Comparison of ENCODE assay signal across 16 cellular contexts in the genomic region with DNA sequence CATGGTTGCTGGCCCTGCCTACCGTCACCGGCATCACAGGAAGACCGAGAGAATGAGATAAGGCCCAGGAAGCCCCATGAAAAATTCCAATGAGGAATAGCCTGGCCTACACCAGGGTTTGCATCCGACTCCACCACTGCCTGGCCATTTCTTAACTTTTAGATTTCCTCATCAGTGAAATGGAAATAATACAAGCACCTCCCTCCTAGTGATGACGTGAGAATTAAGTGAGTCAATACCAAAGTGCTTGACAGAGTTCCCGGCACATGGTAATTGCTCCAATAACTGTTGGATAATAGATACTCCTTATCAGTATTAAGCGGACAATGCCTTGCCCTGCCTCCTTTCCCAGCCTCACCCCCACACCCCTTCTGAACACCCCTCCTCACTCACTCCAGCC.
DNase-seq lines count a peak whose midpoint lies in the region; ATAC-seq, FAIRE-seq and TF ChIP-seq lines count a peak whose summit lies in the region.
"Had no signal": no experiment of that assay in that cellular context is flagged by ENCODE, and none has a peak within 500 bp of the region (broad histone marks: within the 10 kb centered on the region; RNA-seq: fewer than 3 reads in every experiment).

No MANE protein-coding gene starts in this region.

- H3K4me2 ChIP-seq in H1 (ENCODE audit: insufficient read depth in 1 of 2, low read depth in 2 of 2, low read length in 2 of 2) = no peak overlapping the region
- H3K4me2 ChIP-seq: A549 had no signal

- no peak overlapping the region for H4K8ac ChIP-seq in H1 (ENCODE audit: extremely low read depth, insufficient read depth, low read length)

- H3K4me3 Mint-ChIP-seq in stimulated activated effector memory CD8-positive, alpha-beta T cell treated with anti-CD3 and anti-CD28 coated beads, Interleukin-12 subunit alpha, Interleukin-12 subunit beta, amount 100 ng/mL, for 72 hours = no peak overlapping the region
- H3K4me3 Mint-ChIP-seq: CD4-positive, alpha-beta memory T cell; H9 had no signal

- 88% methylated on average over 7 of the region's 7 CpGs; no CpG with 5 or more reads in 1 of the 2 experiments for WGBS in H1 (ENCODE audit: extremely low coverage in 1 of 2, insufficient coverage in 1 of 2, insufficient read length in 1 of 2, insufficient replicate concordance in 2 of 2, low coverage in 1 of 2, low lambda C conversion rate in 2 of 2, missing lambda C conversion rate in 1 of 2), 2 experiments

- H3K36me3 ChIP-seq in Peyer's patch (no peaks in the 10 kb centered on the region), H1 (ENCODE audit: control insufficient read depth in 2 of 4, insufficient read depth in 4 of 4, low read length in 3 of 4) (no peaks in the 10 kb centered on the region), kidney (ENCODE audit: control insufficient read depth in 1 of 2, insufficient read depth in 2 of 2, low read length in 2 of 2) (no peaks in the 10 kb centered on the region)
- H3K36me3 ChIP-seq: BE2C had no signal

- no peak overlapping the region for H3K4me3 ChIP-seq in Peyer's patch
- no peak overlapping the region for H3K4me3 ChIP-seq in H1 (ENCODE audit: extremely low read depth in 1 of 4, insufficient read depth in 2 of 4, low read depth in 3 of 4, low read length in 4 of 4)
- H3K4me3 ChIP-seq in kidney (ENCODE audit: low read length in 2 of 2) = no peak overlapping the region
- H3K4me3 ChIP-seq: A549 had no signal

- H2BK5ac ChIP-seq in H1 (ENCODE audit: low read depth, low read length) = no peak overlapping the region

- 0 out of 2 replicates have a peak overlapping the region, but pooled peaks have one; percentile 12 for H2BK12ac ChIP-seq in H1 (ENCODE audit: low read depth, low read length)

- no peak overlapping the region for H2BK20ac ChIP-seq in H1 (ENCODE audit: low read length)

- ATAC-seq in stimulated activated effector memory CD8-positive, alpha-beta T cell treated with anti-CD3 and anti-CD28 coated beads, Interleukin-12 subunit alpha, Interleukin-12 subunit beta, amount 100 ng/mL, for 72 hours = no peak
- ATAC-seq in stimulated activated naive CD8-positive, alpha-beta T cell treated with anti-CD3 and anti-CD28 coated beads, Interleukin-15, Interleukin-2, amounts not matched to agents 100 U/mL and 50 U/mL, for 24 hours = no peak
- ATAC-seq: A549 had no signal

- H3K79me1 ChIP-seq in H1 (ENCODE audit: low read depth, low read length) = no peaks in the 10 kb centered on the region

- TF ChIP-seq CTCF in Peyer's patch (IDR thresholded peaks at IDR 0.05) (no peak), H1 (IDR thresholded peaks at IDR 0.05; ENCODE audit: control extremely low read depth in 1 of 3, insufficient read depth in 1 of 3, low read depth in 1 of 3, low read length in 3 of 3) (no peak), kidney (IDR thresholded peaks at IDR 0.05; ENCODE audit: borderline replicate concordance, extremely low read depth, insufficient read depth) (no peak)

- peaks cover 0 to 2% of the 10 kb centered on the region in 2 experiments for H4K20me1 ChIP-seq in H1 (replicated peaks in 1 of 2; ENCODE audit: control insufficient read depth in 1 of 2, insufficient read depth in 2 of 2, low read length in 2 of 2)

- no peak for TF ChIP-seq RAD21 in H1 (IDR thresholded peaks at IDR 0.05 in 1 of 2, conservative IDR thresholded peaks at IDR 0.05 in 1 of 2; ENCODE audit: low read depth in 2 of 2, low read length in 2 of 2)

- no peaks in the 10 kb centered on the region for H3K9me3 Mint-ChIP-seq in stimulated activated effector memory CD8-positive, alpha-beta T cell treated with anti-CD3 and anti-CD28 coated beads, Interleukin-12 subunit alpha, Interleukin-12 subunit beta, amount 100 ng/mL, for 72 hours
- H3K9me3 Mint-ChIP-seq: CD4-positive, alpha-beta memory T cell; H9 had no signal

- no peak overlapping the region for H3K23ac ChIP-seq in H1 (ENCODE audit: insufficient read length)

- H3K9ac ChIP-seq in H1 (replicated peaks in 1 of 4; ENCODE audit: extremely low read depth in 1 of 4, low read depth in 3 of 4, low read length in 3 of 4) = no peak overlapping the region
- H3K9ac ChIP-seq in kidney (ENCODE audit: low read length in 2 of 2) = no peak overlapping the region

- H3K14ac ChIP-seq in H1 (ENCODE audit: insufficient read length) = no peak overlapping the region

- H3K56ac ChIP-seq in H1 (replicated peaks; ENCODE audit: insufficient read length, low read depth, low read length) = no peak overlapping the region

- H3K36me3 Mint-ChIP-seq in stimulated activated effector memory CD8-positive, alpha-beta T cell treated with anti-CD3 and anti-CD28 coated beads, Interleukin-12 subunit alpha, Interleukin-12 subunit beta, amount 100 ng/mL, for 72 hours = no peaks in the 10 kb centered on the region
- H3K36me3 Mint-ChIP-seq: CD4-positive, alpha-beta memory T cell had no signal

- no peak overlapping the region for H4K5ac ChIP-seq in H1 (ENCODE audit: insufficient read length, low read depth, low read length)

- H3K27ac ChIP-seq in Peyer's patch = peak overlapping the region in 2 of 4 donors; percentile 45 to 64
- no peak overlapping the region for H3K27ac ChIP-seq in H1 (ENCODE audit: low read depth, low read length)
- H3K27ac ChIP-seq in kidney (ENCODE audit: low read depth in 2 of 2, low read length in 2 of 2) = no peak overlapping the region
- H3K27ac ChIP-seq: A549, C4-2B had no signal

- intact Hi-C loops in kidney (cut with DNase I) = no loop called here

- FAIRE-seq in H1 (lab: Jason Lieb, UNC) (no peak), kidney (lab: Jason Lieb, UNC) (no peak)
- FAIRE-seq: A549, D721Med, G401.6, GM12891 had no signal

- H4K91ac ChIP-seq in H1 (replicated peaks; ENCODE audit: insufficient read length, low read length) = no peak overlapping the region

- TF ChIP-seq POLR2A in Peyer's patch (IDR thresholded peaks at IDR 0.05) = peak; percentile 18 to 26
- no peak for TF ChIP-seq POLR2A in H1 (IDR thresholded peaks at IDR 0.05; ENCODE audit: control extremely low read depth in 1 of 2, low read depth in 2 of 2, low read length in 2 of 2)

- no peak for TF ChIP-seq EP300 in H1 (IDR thresholded peaks at IDR 0.05; ENCODE audit: borderline replicate concordance in 1 of 2, low read depth in 2 of 2, low read length in 2 of 2)

- H3K9me3 ChIP-seq in Peyer's patch (no peaks in the 10 kb centered on the region), H1 (ENCODE audit: insufficient read depth in 2 of 2, low read depth in 1 of 2, low read length in 1 of 2) (no peaks in the 10 kb centered on the region), kidney (ENCODE audit: control insufficient read depth in 1 of 2, low read length in 2 of 2) (no peaks in the 10 kb centered on the region)
- H3K9me3 ChIP-seq: A549, BE2C had no signal

- H3K4ac ChIP-seq in H1 (replicated peaks; ENCODE audit: insufficient read length, low read depth, low read length) = no peak overlapping the region

- no peak overlapping the region; the same call in 1 of the 2 replicates for H3K18ac ChIP-seq in H1 (ENCODE audit: extremely low read depth, low read length)

- no peaks in the 10 kb centered on the region for H3K27me3 ChIP-seq in Peyer's patch
- H3K27me3 ChIP-seq in H1 (replicated peaks in 1 of 4; ENCODE audit: control insufficient read depth in 3 of 4, extremely low read depth in 1 of 4, insufficient read depth in 3 of 4, low read length in 3 of 4) = no peaks in the 10 kb centered on the region
- H3K27me3 ChIP-seq: BE2C had no signal

- H3K4me1 Mint-ChIP-seq in stimulated activated effector memory CD8-positive, alpha-beta T cell treated with anti-CD3 and anti-CD28 coated beads, Interleukin-12 subunit alpha, Interleukin-12 subunit beta, amount 100 ng/mL, for 72 hours = no peaks in the 10 kb centered on the region
- H3K4me1 Mint-ChIP-seq: CD4-positive, alpha-beta memory T cell had no signal

- H2AFZ ChIP-seq in H1 (ENCODE audit: low read length) = no peak overlapping the region

- H3K27ac Mint-ChIP-seq in stimulated activated effector memory CD8-positive, alpha-beta T cell treated with anti-CD3 and anti-CD28 coated beads, Interleukin-12 subunit alpha, Interleukin-12 subunit beta, amount 100 ng/mL, for 72 hours = no peak overlapping the region
- H3K27ac Mint-ChIP-seq: CD4-positive, alpha-beta memory T cell had no signal

- H2BK15ac ChIP-seq in H1 (ENCODE audit: low read length) = no peak overlapping the region

- CTCF ChIA-PET in H1 (lab: Charles Lee; ENCODE audit: partially characterized antibody) = interaction anchor here (1.2 kb wide), 1 partner anchor 20 kb away, joined by 3 read pairs; no protein-coding TSS in a partner anchor

- no peak overlapping the region for H2BK120ac ChIP-seq in H1 (replicated peaks; ENCODE audit: low read depth, low read length)

- no peaks in the 10 kb centered on the region; the same call in 1 of the 2 replicates for H3K23me2 ChIP-seq in H1 (ENCODE audit: low read depth, low read length)

- H3K4me1 ChIP-seq in Peyer's patch (peaks cover 0 to 42% (median 15%) of the 10 kb centered on the region in 4 donors), H1 (replicated peaks in 1 of 4; ENCODE audit: control insufficient read depth in 3 of 4, insufficient read depth in 4 of 4, low read length in 3 of 4) (peaks cover 0 to 18% (median 4%) of the 10 kb centered on the region in 4 experiments; a peak in 5 of 7 replicates), kidney (ENCODE audit: control insufficient read depth in 1 of 2, insufficient read depth in 1 of 2, low read depth in 1 of 2, low read length in 2 of 2) (no peaks in the 10 kb centered on the region)

- DNase-seq in Peyer's patch = peak in 1 of 3 donors; percentile 58
- DNase-seq in H1 (ENCODE audit: low read depth in 1 of 2, low spot score in 2 of 2) = no peak
- DNase-seq in kidney = peak; percentile 35
- no peak for DNase-seq in stimulated activated effector memory CD8-positive, alpha-beta T cell treated with anti-CD3 and anti-CD28 coated beads, Interleukin-12 subunit alpha, Interleukin-12 subunit beta, amount 100 ng/mL, for 72 hours (ENCODE audit: low spot score in 2 of 2)
- no peak for DNase-seq in stimulated activated naive CD8-positive, alpha-beta T cell treated with anti-CD3 and anti-CD28 coated beads, Interleukin-15, Interleukin-2, amounts not matched to agents 100 U/mL and 50 U/mL, for 24 hours
- no peak for DNase-seq in NCI-H2029 treated with DMSO at 0.1 percent for 48 hours (lab: John Stamatoyannopoulos, UW)
- DNase-seq: BE2C; CD4-positive, alpha-beta memory T cell; DMS153; EL; H9 had no signal

- no peak overlapping the region for H2AK5ac ChIP-seq in H1 (ENCODE audit: low read depth, low read length)

- no peaks in the 10 kb centered on the region for H3K79me2 ChIP-seq in H1 (ENCODE audit: control insufficient read depth in 1 of 2, insufficient read depth in 2 of 2, low read length in 2 of 2)

- POLR2A ChIA-PET in H1 (lab: Charles Lee; ENCODE audit: partially characterized antibody) = interaction anchor here (0.9 kb wide), 1 partner anchor 7 kb away, joined by 3 read pairs; no protein-coding TSS in a partner anchor

TF ChIP-seq in H1, 55 proteins besides CTCF, POLR2A, EP300 and RAD21 (continues in another document):
- no peak for TF ChIP-seq ZNF274 (IDR thresholded peaks at IDR 0.05; ENCODE audit: borderline replicate concordance, extremely low read depth, low read length)
- no peak for TF ChIP-seq CBX5 (IDR thresholded peaks at IDR 0.05; ENCODE audit: low read depth, low read length)
- TF ChIP-seq TCF12 (IDR thresholded peaks at IDR 0.05; ENCODE audit: low read depth, low read length) = no peak

Comparison
In these comparisons a context has a peak if more than half of its experiments do, and no peak if none do; other contexts are left out.
1. POLR2A ChIP-seq: peak in Peyer's patch (2 of 2); none in H1 (0 of 2).